Comparison of ENCODE assay signal across 1 cellular context in genomic region chr9:137455361-137455991, GRCh38.
A peak's percentile ranks its signal among the peaks of the same experiment; 100 is the strongest.
TF ChIP-seq lines count a peak whose summit lies in the region.

No MANE protein-coding gene starts in this region.

TF ChIP-seq in GM12878, 131 proteins besides CTCF, POLR2A, EP300 and RAD21:
- TF ChIP-seq BCLAF1 (IDR thresholded peaks at IDR 0.05) = no peak
- TF ChIP-seq POLR2AphosphoS5 (IDR thresholded peaks at IDR 0.05; ENCODE audit: low read length) = 0 out of 2 replicates have a peak, but pooled peaks have one; percentile 10
